In genomic region chr11:131301306-131301705, GRCh38 we compare ENCODE assay signal across 20 cellular contexts.
DNase-seq lines count a peak whose midpoint lies in the region; ATAC-seq, FAIRE-seq and TF ChIP-seq lines count a peak whose summit lies in the region.
"Had no signal": no experiment of that assay in that cellular context is flagged by ENCODE, and none has a peak within 500 bp of the region (broad histone marks: within the 10 kb centered on the region; RNA-seq: fewer than 3 reads in every experiment).

No MANE protein-coding gene starts in this region.

- H2AFZ ChIP-seq in astrocyte (ENCODE audit: low read depth, low read length): no peak overlapping the region
- H2AFZ ChIP-seq: GM23248 had no signal

- H3K4me1 ChIP-seq in astrocyte (ENCODE audit: insufficient read depth, low read length): peaks cover 13% of the 10 kb centered on the region

- H3K4me1 Mint-ChIP-seq in astrocyte (ENCODE audit: low read depth, unreplicated experiment): peaks cover 47% of the 10 kb centered on the region
- H3K4me1 Mint-ChIP-seq: CD4-positive, alpha-beta memory T cell had no signal

- ATAC-seq in HG02938 (IDR thresholded peaks at IDR 0.05; ENCODE audit: unreplicated experiment): no peak
- ATAC-seq: GM12878, HCT116 had no signal

- FAIRE-seq in astrocyte (lab: Jason Lieb, UNC): no peak
- FAIRE-seq: GM12878, GM19239, H1 had no signal

- H4K20me1 ChIP-seq in astrocyte (ENCODE audit: insufficient read depth, low read length): no peaks in the 10 kb centered on the region

- no peak overlapping the region for H3K27ac Mint-ChIP-seq in astrocyte (ENCODE audit: unreplicated experiment)
- H3K27ac Mint-ChIP-seq: CD4-positive, alpha-beta memory T cell had no signal

- peaks cover 2% of the 10 kb centered on the region for H3K9me3 Mint-ChIP-seq in astrocyte (ENCODE audit: unreplicated experiment)

- no peak for TF ChIP-seq CTCF in astrocyte (IDR thresholded peaks at IDR 0.05; ENCODE audit: insufficient read depth, low read depth, low read length)

- no peaks in the 10 kb centered on the region for H3K36me3 Mint-ChIP-seq in astrocyte (ENCODE audit: low read depth, unreplicated experiment)
- H3K36me3 Mint-ChIP-seq: CD4-positive, alpha-beta memory T cell had no signal

- H3K79me2 ChIP-seq in astrocyte (ENCODE audit: insufficient read depth, low read length): no peaks in the 10 kb centered on the region

- no peaks in the 10 kb centered on the region for H3K9me3 ChIP-seq in astrocyte (ENCODE audit: insufficient read depth, low read depth, low read length)

- no peak overlapping the region for H3K4me3 ChIP-seq in astrocyte (ENCODE audit: insufficient read depth, low read depth, low read length)
- H3K4me3 ChIP-seq: GM12878, GM23248 had no signal

- DNase-seq in Daoy (ENCODE audit: low read depth): peak; percentile 37
- no peak for DNase-seq in astrocyte (ENCODE audit: low read depth)
- DNase-seq in non-pigmented ciliary epithelial cell (ENCODE audit: low read depth): peak; percentile 15
- DNase-seq in posterior vena cava (ENCODE audit: low spot score): no peak
- DNase-seq in NCI-H1694 (lab: John Stamatoyannopoulos, UW): no peak
- no peak for DNase-seq in NCI-H82 (lab: John Stamatoyannopoulos, UW)
- DNase-seq: Calu3; CD4-positive, alpha-beta memory T cell; COR-L47; DMS153; DND-41; EL; GDM1; GM23248; H7 had no signal

- no peak overlapping the region for H3K4me3 Mint-ChIP-seq in astrocyte (ENCODE audit: unreplicated experiment)
- H3K4me3 Mint-ChIP-seq: CD4-positive, alpha-beta memory T cell had no signal

- peaks cover 8% of the 10 kb centered on the region for H3K27me3 ChIP-seq in astrocyte (ENCODE audit: insufficient read depth, low read length)

- H3K4me2 ChIP-seq in astrocyte (ENCODE audit: low read length): peak overlapping the region; percentile 18

- no peaks in the 10 kb centered on the region for H3K36me3 ChIP-seq in astrocyte (ENCODE audit: insufficient read depth, low read length)

- no peak overlapping the region for H3K27ac ChIP-seq in astrocyte (ENCODE audit: low read depth, low read length)
- H3K27ac ChIP-seq: GM23248 had no signal

- H3K27me3 Mint-ChIP-seq in astrocyte (ENCODE audit: low read depth, unreplicated experiment): peaks cover 18% of the 10 kb centered on the region

- H3K9ac ChIP-seq in astrocyte (ENCODE audit: low read length): no peak overlapping the region
- H3K9ac ChIP-seq: GM23248 had no signal

- intact Hi-C loops in posterior vena cava (cut with DNase I): no loop called here

Comparison
In these comparisons a context has a peak if more than half of its experiments do, and no peak if none do; other contexts are left out.
1. DNase-seq: peak in Daoy (single experiment) and non-pigmented ciliary epithelial cell (single experiment); none in astrocyte (single experiment), posterior vena cava (single experiment), NCI-H1694 (single experiment) and NCI-H82 (single experiment).